Comparison of ENCODE assay signal across 8 cellular contexts in genomic region chr17:50056961-50057330, GRCh38. TPM values are rescaled to one million over a fixed set of nuclear protein-coding genes. Genes with fewer than 3 reads are reported as not detected.
DNase-seq lines count a peak whose midpoint lies in the region; ATAC-seq and TF ChIP-seq lines count a peak whose summit lies in the region.

No MANE protein-coding gene starts in this region.

- H3K4me1 Mint-ChIP-seq in activated naive CD4-positive, alpha-beta T cell treated with anti-CD3 and anti-CD28 coated beads, Interleukin-2, amount 10 ng/mL, durations not matched to agents 7 days and 5 days: peaks cover 21% of the 10 kb centered on the region
- H3K4me1 Mint-ChIP-seq in type B pancreatic cell (ENCODE audit: unreplicated experiment): peaks cover 39% of the 10 kb centered on the region

- no peak for DNase-seq in activated naive CD4-positive, alpha-beta T cell treated with anti-CD3 and anti-CD28 coated beads, Interleukin-2, amount 10 ng/mL, durations not matched to agents 7 days and 5 days
- no peak for DNase-seq in activated naive CD4-positive, alpha-beta T cell treated with anti-CD3 and anti-CD28 coated beads, Interleukin-2, amount 50 U/mL, for 16 hours
- DNase-seq in astrocyte of the hippocampus (ENCODE audit: low read depth, low spot score): peak; percentile 73
- DNase-seq in left colon: peak in 1 of 2 donors; percentile 67
- DNase-seq in type B pancreatic cell (ENCODE audit: extremely low spot score, unreplicated experiment): no peak
- DNase-seq in NCI-H2171 treated with DMSO at 0.1 percent for 48 hours (lab: John Stamatoyannopoulos, UW): no peak
- no peak for DNase-seq in OCI-M1 (lab: John Stamatoyannopoulos, UW)
- no peak for DNase-seq in activated CD4-positive, alpha-beta T cell treated with anti-CD3 and anti-CD28 coated beads, Interleukin-2, amount 50 U/mL, for 48 hours

- no peak for TF ChIP-seq CTCF in type B pancreatic cell (conservative IDR thresholded peaks at IDR 0.05)

- no peaks in the 10 kb centered on the region for H3K9me3 Mint-ChIP-seq in activated naive CD4-positive, alpha-beta T cell treated with anti-CD3 and anti-CD28 coated beads, Interleukin-2, amount 10 ng/mL, durations not matched to agents 7 days and 5 days
- H3K9me3 Mint-ChIP-seq in type B pancreatic cell: no peaks in the 10 kb centered on the region

- CTCF ChIA-PET in activated naive CD4-positive, alpha-beta T cell treated with anti-CD3 and anti-CD28 coated beads, Interleukin-2, amount 10 ng/mL, durations not matched to agents 7 days and 5 days (lab: Charles Lee): interaction anchor here (0.9 to 6.8 kb wide), 14 partner anchors 10 to 55 kb away, joined by 3 to 45 read pairs (median 4); no protein-coding TSS in a partner anchor

- ATAC-seq in left colon: peak; percentile 46

- intact Hi-C loops in left colon (cut with DNase I, micrococcal nuclease): no loop called here

- H3K4me3 Mint-ChIP-seq in activated naive CD4-positive, alpha-beta T cell treated with anti-CD3 and anti-CD28 coated beads, Interleukin-2, amount 10 ng/mL, durations not matched to agents 7 days and 5 days: peak overlapping the region; percentile 83
- peak overlapping the region; percentile 92 for H3K4me3 Mint-ChIP-seq in type B pancreatic cell

- H3K27me3 Mint-ChIP-seq in activated naive CD4-positive, alpha-beta T cell treated with anti-CD3 and anti-CD28 coated beads, Interleukin-2, amount 10 ng/mL, durations not matched to agents 7 days and 5 days: peaks cover 32% of the 10 kb centered on the region
- H3K27me3 Mint-ChIP-seq in type B pancreatic cell: peaks cover 33% of the 10 kb centered on the region

- H3K36me3 Mint-ChIP-seq in activated naive CD4-positive, alpha-beta T cell treated with anti-CD3 and anti-CD28 coated beads, Interleukin-2, amount 10 ng/mL, durations not matched to agents 7 days and 5 days: peaks cover 3% of the 10 kb centered on the region
- no peaks in the 10 kb centered on the region for H3K36me3 Mint-ChIP-seq in type B pancreatic cell

- H3K27ac Mint-ChIP-seq in activated naive CD4-positive, alpha-beta T cell treated with anti-CD3 and anti-CD28 coated beads, Interleukin-2, amount 10 ng/mL, durations not matched to agents 7 days and 5 days: no peak overlapping the region
- peak overlapping the region; percentile 46 for H3K27ac Mint-ChIP-seq in type B pancreatic cell

RNA-seq across cellular contexts. Expression of gene ITGA3, which starts 1.0 kb away (rescaled TPM):
- total RNA-seq in left colon (100 to 1,000 TPM; 130 to 170 TPM), type B pancreatic cell (ENCODE audit: low replicate concordance) (20.3 and 27.3 TPM in 2 replicates)

RNA-seq across cellular contexts. Expression of gene PDK2, which starts 38.2 kb away (rescaled TPM):
- total RNA-seq in left colon (10 to 100 TPM; 59.5 to 71.4 TPM), type B pancreatic cell (ENCODE audit: low replicate concordance) (29.9 and 44.9 TPM in 2 replicates)
